Comparison of ENCODE assay signal across 9 cellular contexts in genomic region chr6:99588618-99589289, GRCh38. TPM values are rescaled to one million over a fixed set of nuclear protein-coding genes. Genes with fewer than 3 reads are reported as not detected.
DNase-seq lines count a peak whose midpoint lies in the region; ATAC-seq, FAIRE-seq and TF ChIP-seq lines count a peak whose summit lies in the region.
"Had no signal": no experiment of that assay in that cellular context is flagged by ENCODE, and none has a peak within 500 bp of the region (broad histone marks: within the 10 kb centered on the region; RNA-seq: fewer than 3 reads in every experiment).

No MANE protein-coding gene starts in this region.

- peak overlapping the region; percentile 97 for H3K4me2 ChIP-seq in PC-3 (ENCODE audit: low read length)

- H3K4me3 ChIP-seq in HUES6 (ENCODE audit: low read depth, low read length) (peak overlapping the region; percentile 56), PC-3 (ENCODE audit: low read length) (peak overlapping the region; percentile 85), pancreas (peak overlapping the region; percentile 36 to 52 (median 40)), uterus (peak overlapping the region; percentile 26 to 45)

- no peak for TF ChIP-seq POLR2A in uterus (IDR thresholded peaks at IDR 0.05)

- no peaks in the 10 kb centered on the region for H3K9me2 ChIP-seq in PC-3 (replicated peaks; ENCODE audit: low read length)

- H3K27me3 ChIP-seq in HUES6 (ENCODE audit: control insufficient read depth, insufficient read depth, low read length) = peaks cover 93% of the 10 kb centered on the region
- H3K27me3 ChIP-seq in PC-3 (ENCODE audit: low read length) = peaks cover 17% of the 10 kb centered on the region
- H3K27me3 ChIP-seq in pancreas = peaks cover 4 to 39% (median 4%) of the 10 kb centered on the region in 4 donors
- H3K27me3 ChIP-seq in uterus = peaks cover 10 to 46% of the 10 kb centered on the region in 2 donors

- H3K9ac ChIP-seq in HUES6 (ENCODE audit: low read length) = no peak overlapping the region
- H3K9ac ChIP-seq in PC-3 (ENCODE audit: low read length) = no peak overlapping the region

- H3K79me2 ChIP-seq in PC-3 (ENCODE audit: low read length) = no peaks in the 10 kb centered on the region

- no peaks in the 10 kb centered on the region for H3F3A ChIP-seq in PC-3 (ENCODE audit: low read length, unreplicated experiment)

- peak overlapping the region; percentile 93 for H2AFZ ChIP-seq in PC-3 (ENCODE audit: low read length)

- H3K4me1 ChIP-seq in HUES6 (ENCODE audit: control insufficient read depth, insufficient read depth, low read length) (peaks cover 2% of the 10 kb centered on the region), PC-3 (ENCODE audit: insufficient read depth, low read length) (no peaks in the 10 kb centered on the region), pancreas (peaks cover 0 to 7% (median 7%) of the 10 kb centered on the region in 3 donors), uterus (peaks cover 0 to 8% of the 10 kb centered on the region in 2 donors)

- H4K20me1 ChIP-seq in PC-3 (ENCODE audit: low read length) = no peaks in the 10 kb centered on the region

- peak; percentile 55 for DNase-seq in DMS79 treated with DMSO at 0.1 percent for 48 hours (lab: John Stamatoyannopoulos, UW)
- DNase-seq in PC-3 = peak; percentile 67
- DNase-seq in activated gamma-delta T cell (lab: John Stamatoyannopoulos, UW) = peak; percentile 42
- peak; percentile 51 for DNase-seq in germinal center (ENCODE audit: low spot score)
- DNase-seq in pancreas = peak; percentile 63 to 92 (median 78)
- peak in 1 of 2 donors; percentile 46 for DNase-seq in uterus

- WGBS in pancreas, 2 donors = 0 to 1% methylated on average over 52 of the region's 52 CpGs

- peak; percentile 63 for TF ChIP-seq CTCF in PC-3 (conservative IDR thresholded peaks at IDR 0.05; ENCODE audit: low read depth, low read length)
- peak; percentile 18 to 41 (median 24) for TF ChIP-seq CTCF in pancreas (IDR thresholded peaks at IDR 0.05)
- TF ChIP-seq CTCF in uterus (IDR thresholded peaks at IDR 0.05) = peak in 2 of 4 experiments; percentile 39 to 42

- no peaks in the 10 kb centered on the region for H3K9me3 ChIP-seq in HUES6 (ENCODE audit: control insufficient read depth, insufficient read depth, low read depth, low read length)
- no peaks in the 10 kb centered on the region for H3K9me3 ChIP-seq in PC-3 (ENCODE audit: low read length)
- H3K9me3 ChIP-seq in pancreas = no peaks in the 10 kb centered on the region
- H3K9me3 ChIP-seq in uterus = no peaks in the 10 kb centered on the region

- POLR2A ChIA-PET in PC-3 (lab: Charles Lee; ENCODE audit: unreplicated experiment) = no interaction called here

- H3K36me3 ChIP-seq in HUES6 (ENCODE audit: control insufficient read depth, insufficient read depth, low read length) (no peaks in the 10 kb centered on the region), PC-3 (ENCODE audit: low read depth, low read length) (no peaks in the 10 kb centered on the region), pancreas (no peaks in the 10 kb centered on the region), uterus (no peaks in the 10 kb centered on the region)

- no peak overlapping the region for H3K27ac ChIP-seq in HUES6 (ENCODE audit: low read depth, low read length)
- H3K27ac ChIP-seq in PC-3 (ENCODE audit: low read length) = no peak overlapping the region
- H3K27ac ChIP-seq in pancreas = no peak overlapping the region
- H3K27ac ChIP-seq in uterus = no peak overlapping the region

- ATAC-seq in GM21528 (IDR thresholded peaks at IDR 0.05; ENCODE audit: low FRiP score, unreplicated experiment) = peak; percentile 95
- peak; percentile 98 for ATAC-seq in PC-3
- peak; percentile 98 to 99 (median 98) for ATAC-seq in pancreas

- no peak for FAIRE-seq in pancreas (lab: Jason Lieb, UNC)
- FAIRE-seq: endometrium had no signal

- CTCF ChIA-PET in PC-3 (lab: Charles Lee) = interaction anchor here (0.9 kb wide), 1 partner anchor 234 kb away, joined by 3 read pairs; no protein-coding TSS in a partner anchor

- BruUV-seq in PC-3 (replicated peaks; lab: Mats Ljungman, UMichigan) = no TSS peak

- intact Hi-C loops in PC-3 (cut with micrococcal nuclease) (loop anchor here (1.0 to 5.0 kb wide), 2 partner anchors 158 to 234 kb away; no protein-coding TSS in a partner anchor), pancreas (cut with DNase I) (no loop called here), uterus (cut with DNase I; ENCODE audit: low total_unique reads) (no loop called here)

RNA-seq across cellular contexts. Expression of gene PRDM13, which starts 17.9 kb away (rescaled TPM):
- total RNA-seq in PC-3 (2014; rRNA removed) (not detected in 2 replicates), pancreas (under 1 TPM in 1 of 6 donors, not detected in 5; 0.03 TPM), uterus (not detected)
- polyA plus RNA-seq in pancreas = not detected

RNA-seq across cellular contexts. Expression of gene CCNC, which starts 20.3 kb away (rescaled TPM):
- total RNA-seq in PC-3 (2014; rRNA removed) (53.7 and 69.3 TPM in 2 replicates), pancreas (10 to 100 TPM; 24.5 to 49.3 (median 34.1) TPM), uterus (10 to 100 TPM; 48.4 to 97.0 (median 54.8) TPM)
- 10 to 100 TPM; 24.8 to 36.5 TPM for polyA plus RNA-seq in pancreas
